In the genomic region with DNA sequence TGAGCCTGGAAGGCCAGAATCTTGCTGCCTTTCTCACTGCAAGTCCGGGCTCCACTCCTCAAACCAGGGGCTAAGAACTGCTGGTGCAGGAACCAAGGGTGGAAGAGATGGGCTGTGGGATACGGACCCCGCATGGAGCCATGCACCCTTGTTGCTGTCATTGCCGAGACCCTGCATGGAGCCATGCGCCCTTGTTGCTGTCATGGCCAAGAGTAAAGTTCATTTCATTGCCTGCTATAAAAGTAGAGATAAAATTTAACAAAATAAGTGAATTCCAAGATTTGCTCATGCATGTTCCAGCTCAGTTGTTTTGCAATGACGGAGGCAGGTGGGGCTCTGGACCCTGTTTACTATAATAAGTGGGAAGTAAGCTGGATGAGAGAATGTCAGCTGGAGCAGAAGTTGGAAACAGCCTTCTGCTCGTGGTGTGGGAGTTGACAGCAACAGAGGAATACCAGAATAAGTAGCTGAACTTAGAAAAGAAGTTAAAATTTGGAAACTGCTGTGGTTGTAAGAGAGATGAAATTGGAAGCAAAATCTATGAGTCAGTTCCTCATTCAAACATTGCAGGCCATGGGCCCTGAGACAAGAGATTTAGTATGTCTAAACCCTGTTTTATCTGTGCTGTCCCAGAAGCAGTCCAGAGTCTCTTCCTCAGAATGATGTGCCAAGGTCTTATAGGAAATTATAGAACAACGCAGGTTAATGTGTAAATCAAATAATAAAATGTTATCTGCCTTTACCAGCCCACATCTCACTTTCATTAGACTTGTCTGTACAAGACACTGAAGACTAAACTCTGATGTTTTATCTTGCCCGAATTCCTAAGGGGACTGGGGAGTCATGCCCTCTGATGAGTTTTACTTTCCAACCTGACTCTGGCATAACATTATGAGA, we compare ENCODE assay signal across 11 cellular contexts. TPM values are rescaled to one million over a fixed set of nuclear protein-coding genes. Genes with fewer than 3 reads are reported as not detected.
DNase-seq lines count a peak whose midpoint lies in the region; ATAC-seq and TF ChIP-seq lines count a peak whose summit lies in the region.
"Had no signal": no experiment of that assay in that cellular context is flagged by ENCODE, and none has a peak within 500 bp of the region (broad histone marks: within the 10 kb centered on the region; RNA-seq: fewer than 3 reads in every experiment).

No MANE protein-coding gene starts in this region.

- no peak for TF ChIP-seq POLR2A in right lobe of liver (IDR thresholded peaks at IDR 0.05)

- 77 to 82% methylated on average over 9 of the region's 9 CpGs for WGBS in lung, 2 donors
- 67% methylated on average over 9 of the region's 9 CpGs for WGBS in right lobe of liver (ENCODE audit: insufficient coverage, low coverage, low lambda C conversion rate, missing lambda C conversion rate)

- DNase-seq in AG20443 (ENCODE audit: low spot score): peak; percentile 70
- DNase-seq in NOMO-1 treated with DMSO at 0.1 percent for 48 hours (lab: John Stamatoyannopoulos, UW; ENCODE audit: unreplicated experiment): peak; percentile 87
- DNase-seq in epithelial cell of proximal tubule (ENCODE audit: low read depth): peak; percentile 61
- no peak for DNase-seq in lung (ENCODE audit: low spot score)
- no peak for DNase-seq in right lobe of liver
- DNase-seq in stimulated activated CD4-positive, alpha-beta T cell treated with anti-CD3 and anti-CD28 coated beads, Interleukin-2, amount 100 ng/mL, for 48 hours: no peak
- DNase-seq in activated CD4-positive, CD25-positive, alpha-beta regulatory T cell (lab: John Stamatoyannopoulos, UW): no peak
- DNase-seq: activated CD4-positive, alpha-beta T cell treated with anti-CD3 and anti-CD28 coated beads, Interleukin-2, amount 50 U/mL, for 1 hour; NCI-H2081 treated with DMSO at 0.1 percent for 48 hours had no signal

- H3K4me1 ChIP-seq in lung (ENCODE audit: control insufficient read depth in 2 of 2, insufficient read depth in 2 of 2, low read length in 2 of 2) (no peaks in the 10 kb centered on the region), right lobe of liver (no peaks in the 10 kb centered on the region)

- intact Hi-C loops in right lobe of liver (cut with DNase I): no loop called here

- no peak overlapping the region for H3K4me3 ChIP-seq in epithelial cell of proximal tubule (ENCODE audit: low read depth, low read length)
- no peak overlapping the region for H3K4me3 ChIP-seq in lung
- H3K4me3 ChIP-seq in right lobe of liver: no peak overlapping the region

- ATAC-seq in lung (ENCODE audit: insufficient read depth, low FRiP score) (peak; percentile 54), right lobe of liver (no peak), HG02938 (IDR thresholded peaks at IDR 0.05; ENCODE audit: unreplicated experiment) (no peak)

- H3K27ac ChIP-seq in lung (ENCODE audit: low read depth in 1 of 2, low read length in 1 of 2) (peak overlapping the region in 1 of 2 donors; percentile 35), right lobe of liver (no peak overlapping the region)

- H3K36me3 ChIP-seq in lung (ENCODE audit: control insufficient read depth in 2 of 2, insufficient read depth in 2 of 2, low read length in 2 of 2) (no peaks in the 10 kb centered on the region), right lobe of liver (no peaks in the 10 kb centered on the region)

- TF ChIP-seq CTCF in epithelial cell of proximal tubule (conservative IDR thresholded peaks at IDR 0.05; ENCODE audit: low read depth, low read length): no peak
- no peak for TF ChIP-seq CTCF in lung (IDR thresholded peaks at IDR 0.05; ENCODE audit: control extremely low read depth, extremely low read depth)
- no peak for TF ChIP-seq CTCF in right lobe of liver (IDR thresholded peaks at IDR 0.05)

- H3K27me3 ChIP-seq in lung (ENCODE audit: control insufficient read depth, insufficient read depth): no peaks in the 10 kb centered on the region
- H3K27me3 ChIP-seq in right lobe of liver: no peaks in the 10 kb centered on the region

- H3K9me3 ChIP-seq in lung (ENCODE audit: control insufficient read depth in 2 of 2, insufficient read depth in 1 of 2, low read length in 1 of 2) (no peaks in the 10 kb centered on the region), right lobe of liver (no peaks in the 10 kb centered on the region)

RNA-seq across cellular contexts. Expression of gene THBS2, which starts 15.8 kb away (rescaled TPM):
- 2.5 and 2.7 TPM in 2 replicates for total RNA-seq in epithelial cell of proximal tubule
- total RNA-seq in lung: 10 to 100 TPM; 33.2 to 35.4 TPM
- polyA plus RNA-seq in lung: 10 to 100 TPM in 1 of 2 donors, 1 to 10 TPM in 1; 5.5 to 15.1 TPM
- total RNA-seq in right lobe of liver: 10 to 100 TPM in 1 of 6 experiments, 1 to 10 TPM in 5; 2.7 to 28.7 (median 7.8) TPM
- total RNA-seq: HT-29 had no signal

Comparison
In these comparisons a context has a peak if more than half of its experiments do, and no peak if none do; other contexts are left out.
1. DNase-seq: peak in AG20443 (single experiment), NOMO-1 treated with DMSO at 0.1 percent for 48 hours (single experiment) and epithelial cell of proximal tubule (single experiment); none in lung (single experiment), right lobe of liver (0 of 3), stimulated activated CD4-positive, alpha-beta T cell treated with anti-CD3 and anti-CD28 coated beads, Interleukin-2, amount 100 ng/mL, for 48 hours (0 of 2) and activated CD4-positive, CD25-positive, alpha-beta regulatory T cell (0 of 4).